ENCODE assay signal across 1 cellular context in the genomic region with DNA sequence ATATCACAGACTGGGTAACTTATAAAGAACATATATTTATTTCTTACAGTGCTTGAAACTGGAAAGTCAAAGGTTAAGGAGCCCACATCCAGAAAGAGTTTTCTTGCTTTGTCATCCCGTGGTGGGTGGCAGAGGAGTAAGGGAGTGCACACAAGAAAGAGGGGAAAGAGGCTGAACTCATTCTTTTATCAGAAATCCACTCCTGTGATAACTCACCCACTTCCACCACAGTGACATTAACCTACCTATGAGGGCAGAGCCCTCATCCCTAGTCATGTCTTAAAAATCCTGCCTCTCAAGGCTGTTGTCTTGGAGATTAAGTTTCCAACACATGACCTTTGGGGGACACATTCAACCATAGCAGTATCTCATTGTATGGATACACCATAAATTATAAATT.
TF ChIP-seq lines count a peak whose summit lies in the region.

No MANE protein-coding gene starts in this region.

TF ChIP-seq in SK-N-SH, 30 proteins besides CTCF, POLR2A, EP300 and RAD21:
- no peak for TF ChIP-seq MXI1 (IDR thresholded peaks at IDR 0.05; ENCODE audit: low read depth, low read length)
- TF ChIP-seq, protein P1, sequence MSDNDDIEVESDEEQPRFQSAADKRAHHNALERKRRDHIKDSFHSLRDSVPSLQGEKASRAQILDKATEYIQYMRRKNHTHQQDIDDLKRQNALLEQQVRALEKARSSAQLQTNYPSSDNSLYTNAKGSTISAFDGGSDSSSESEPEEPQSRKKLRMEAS (IDR thresholded peaks at IDR 0.05; ENCODE audit: low read depth) = no peak
- no peak for TF ChIP-seq SMC3 (IDR thresholded peaks at IDR 0.05; ENCODE audit: low read depth, low read length)
- no peak for TF ChIP-seq GABPA (IDR thresholded peaks at IDR 0.05; ENCODE audit: low read depth)
- TF ChIP-seq, protein P2, sequence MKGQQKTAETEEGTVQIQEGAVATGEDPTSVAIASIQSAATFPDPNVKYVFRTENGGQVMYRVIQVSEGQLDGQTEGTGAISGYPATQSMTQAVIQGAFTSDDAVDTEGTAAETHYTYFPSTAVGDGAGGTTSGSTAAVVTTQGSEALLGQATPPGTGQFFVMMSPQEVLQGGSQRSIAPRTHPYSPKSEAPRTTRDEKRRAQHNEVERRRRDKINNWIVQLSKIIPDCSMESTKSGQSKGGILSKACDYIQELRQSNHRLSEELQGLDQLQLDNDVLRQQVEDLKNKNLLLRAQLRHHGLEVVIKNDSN (IDR thresholded peaks at IDR 0.05; ENCODE audit: borderline replicate concordance, low read depth) = no peak
- TF ChIP-seq RFX5 (IDR thresholded peaks at IDR 0.05; ENCODE audit: low read length) = no peak
- TF ChIP-seq POLR2AphosphoS5 (IDR thresholded peaks at IDR 0.05; ENCODE audit: low read depth, low read length) = no peak
- TF ChIP-seq, protein P3, sequence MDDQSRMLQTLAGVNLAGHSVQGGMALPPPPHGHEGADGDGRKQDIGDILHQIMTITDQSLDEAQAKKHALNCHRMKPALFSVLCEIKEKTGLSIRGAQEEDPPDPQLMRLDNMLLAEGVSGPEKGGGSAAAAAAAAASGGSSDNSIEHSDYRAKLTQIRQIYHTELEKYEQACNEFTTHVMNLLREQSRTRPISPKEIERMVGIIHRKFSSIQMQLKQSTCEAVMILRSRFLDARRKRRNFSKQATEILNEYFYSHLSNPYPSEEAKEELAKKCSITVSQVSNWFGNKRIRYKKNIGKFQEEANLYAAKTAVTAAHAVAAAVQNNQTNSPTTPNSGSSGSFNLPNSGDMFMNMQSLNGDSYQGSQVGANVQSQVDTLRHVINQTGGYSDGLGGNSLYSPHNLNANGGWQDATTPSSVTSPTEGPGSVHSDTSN (IDR thresholded peaks at IDR 0.05) = no peak
